ENCODE assay signal across 9 cellular contexts in the genomic region with DNA sequence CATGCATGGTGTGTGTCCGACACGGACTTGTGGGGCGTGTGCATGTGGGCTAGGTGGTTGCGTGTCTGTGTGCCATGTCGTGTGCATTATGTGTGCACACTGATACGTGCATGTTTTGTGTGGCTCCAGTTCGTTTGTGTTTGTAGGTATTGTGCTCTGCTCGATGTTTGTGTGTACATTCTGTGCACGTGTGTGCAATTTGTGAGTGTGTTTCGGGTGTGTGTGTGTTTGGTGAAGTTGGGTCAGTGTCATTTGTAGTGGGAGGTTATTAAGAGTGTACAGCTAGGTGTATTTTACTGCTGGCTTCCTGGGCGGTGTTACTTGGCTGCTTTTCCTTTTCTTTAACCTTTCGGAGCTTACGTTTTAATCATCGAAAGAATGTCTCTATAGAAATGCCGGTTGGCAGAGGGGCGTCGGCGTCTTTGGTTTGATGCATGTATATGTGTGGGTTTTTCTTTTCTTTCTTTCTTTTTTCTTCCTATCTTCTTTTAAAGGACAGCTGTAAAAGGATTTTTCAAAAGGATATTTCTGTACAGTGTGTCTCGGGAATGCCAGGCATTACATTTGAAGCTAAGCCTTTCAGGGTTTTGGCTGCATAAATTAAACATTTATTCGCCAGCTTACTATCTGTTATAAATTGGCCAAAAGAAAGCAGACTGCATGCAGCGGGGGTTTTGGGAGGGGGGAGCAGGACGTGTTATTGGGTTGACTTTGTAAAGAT. TPM values are rescaled to one million over a fixed set of nuclear protein-coding genes. Genes with fewer than 3 reads are reported as not detected.
DNase-seq lines count a peak whose midpoint lies in the region; ATAC-seq and TF ChIP-seq lines count a peak whose summit lies in the region.
"Had no signal": no experiment of that assay in that cellular context is flagged by ENCODE, and none has a peak within 500 bp of the region (broad histone marks: within the 10 kb centered on the region; RNA-seq: fewer than 3 reads in every experiment).

No MANE protein-coding gene starts in this region.

- ATAC-seq in GM18520 (IDR thresholded peaks at IDR 0.05; ENCODE audit: unreplicated experiment) (no peak), GM21737 (IDR thresholded peaks at IDR 0.05; ENCODE audit: unreplicated experiment) (no peak)

- H3K4me3 ChIP-seq in fibroblast of pulmonary artery (replicated peaks; ENCODE audit: low read depth, low read length) (peak overlapping the region; percentile 47), ovary (peak overlapping the region; percentile 40)

- H3K36me3 ChIP-seq in ovary: no peaks in the 10 kb centered on the region

- no peak for TF ChIP-seq CTCF in fibroblast of pulmonary artery (IDR thresholded peaks at IDR 0.05; ENCODE audit: low read length, missing control alignments)
- TF ChIP-seq CTCF in ovary (IDR thresholded peaks at IDR 0.05): no peak

- no peak for TF ChIP-seq EP300 in ovary (IDR thresholded peaks at IDR 0.05)

- peak; percentile 31 for DNase-seq in D341Med (ENCODE audit: low spot score)
- DNase-seq in NCI-H510A treated with DMSO at 0.1 percent for 48 hours (lab: John Stamatoyannopoulos, UW): peak; percentile 89
- DNase-seq in fibroblast of pulmonary artery (ENCODE audit: low read depth): no peak
- DNase-seq in ovary: no peak
- no peak for DNase-seq in stimulated activated naive CD4-positive, alpha-beta T cell (lab: John Stamatoyannopoulos, UW)
- DNase-seq in EL: no peak

- no peaks in the 10 kb centered on the region for H3K9me3 ChIP-seq in ovary

- no peak for TF ChIP-seq POLR2A in ovary (IDR thresholded peaks at IDR 0.05)

- H3K27ac ChIP-seq in ovary: peak overlapping the region; percentile 95 to 100

- intact Hi-C loops in ovary (cut with DNase I): no loop called here

- no peaks in the 10 kb centered on the region for H3K27me3 ChIP-seq in ovary

- 2 to 3% (median 2%) methylated on average over 22 of the region's 22 CpGs for WGBS in ovary, 3 donors

- H3K4me1 ChIP-seq in ovary (ENCODE audit: insufficient read depth): peaks cover 2% of the 10 kb centered on the region

RNA-seq across cellular contexts. Expression of a gene that starts 1.3 kb away (rescaled TPM):
- total RNA-seq in ovary: 10 to 100 TPM in 6 of 7 donors, 1 to 10 TPM in 1; 7.0 to 23.2 (median 20.5) TPM
- 1 to 10 TPM; 1.8 to 3.3 TPM for polyA plus RNA-seq in ovary
- total RNA-seq: T-helper 2 cell treated with Interferon-gamma antibody and Interleukin-4, amounts not matched to agents 100 ng/mL and 5 ng/mL, for 36 hours had no signal

Comparison
In these comparisons a context has a peak if more than half of its experiments do, and no peak if none do; other contexts are left out.
1. DNase-seq: peak in D341Med (single experiment) and NCI-H510A treated with DMSO at 0.1 percent for 48 hours (single experiment); none in fibroblast of pulmonary artery (single experiment), ovary (0 of 5), stimulated activated naive CD4-positive, alpha-beta T cell (0 of 6) and EL (single experiment).